ENCODE assay signal across 15 cellular contexts in genomic region chr1:1916882-1917281, GRCh38. TPM values are rescaled to one million over a fixed set of nuclear protein-coding genes. Genes with fewer than 3 reads are reported as not detected.
DNase-seq lines count a peak whose midpoint lies in the region; ATAC-seq and TF ChIP-seq lines count a peak whose summit lies in the region.
"Had no signal": no experiment of that assay in that cellular context is flagged by ENCODE, and none has a peak within 500 bp of the region (broad histone marks: within the 10 kb centered on the region; RNA-seq: fewer than 3 reads in every experiment).

No MANE protein-coding gene starts in this region.

- no peak overlapping the region for H2BK12ac ChIP-seq in neuronal stem cell (ENCODE audit: low read length)

- no CpG with 5 or more reads among the region's 21 CpGs for WGBS in neuronal stem cell (ENCODE audit: extremely low coverage in 2 of 2, insufficient read length in 2 of 2, insufficient replicate concordance in 1 of 2), 2 donors

- H3K4me2 ChIP-seq in neuronal stem cell (ENCODE audit: insufficient read depth, low read length, poor library complexity, severe bottlenecking) = no peak overlapping the region

- TF ChIP-seq POLR2A in Raji (IDR thresholded peaks at IDR 0.05; ENCODE audit: insufficient read depth, low read depth, low read length) = 0 out of 2 replicates have a peak, but pooled peaks have one; percentile 18

- no peak overlapping the region for H2AFZ ChIP-seq in neuronal stem cell (ENCODE audit: low read length)

- H3K9me3 ChIP-seq in neuronal stem cell (replicated peaks in 1 of 2; ENCODE audit: control insufficient read depth in 2 of 2, insufficient read depth in 1 of 2, low read depth in 1 of 2, low read length in 2 of 2) = no peaks in the 10 kb centered on the region
- H3K9me3 ChIP-seq: Caco-2 had no signal

- DNase-seq in left ventricle myocardium superior = peak; percentile 40
- no peak for DNase-seq in left cardiac atrium
- DNase-seq in neuronal stem cell (ENCODE audit: low spot score) = no peak
- DNase-seq in NCI-H1417 (lab: John Stamatoyannopoulos, UW) = no peak
- DNase-seq: Caco-2, NCI-H187 treated with DMSO at 0.1 percent for 48 hours, NCI-H2171, NCI-H446, NCI-H69, SIG-M5 had no signal

- no peak overlapping the region for H3K14ac ChIP-seq in neuronal stem cell (ENCODE audit: low read length)

- H4K91ac ChIP-seq in neuronal stem cell (ENCODE audit: low read depth, low read length, poor library complexity) = no peak overlapping the region

- H3K4ac ChIP-seq in neuronal stem cell (ENCODE audit: low read length) = no peak overlapping the region

- no peak overlapping the region for H3K4me3 ChIP-seq in neuronal stem cell (ENCODE audit: low read length in 2 of 2)

- H3K27ac ChIP-seq in neuronal stem cell (replicated peaks; ENCODE audit: low read length) = no peak overlapping the region

- H2BK120ac ChIP-seq in neuronal stem cell (ENCODE audit: low read depth, low read length) = no peak overlapping the region

- peaks cover 0 to 51% (median 11%) of the 10 kb centered on the region in 3 experiments for H3K27me3 ChIP-seq in neuronal stem cell (ENCODE audit: control insufficient read depth in 3 of 3, insufficient read depth in 3 of 3, low read depth in 1 of 3, low read length in 3 of 3)

- intact Hi-C loops in left ventricle myocardium superior (cut with micrococcal nuclease) (no loop called here), left cardiac atrium (cut with DNase I) (no loop called here)

- no peaks in the 10 kb centered on the region for H3K36me3 ChIP-seq in neuronal stem cell (replicated peaks in 1 of 2; ENCODE audit: control insufficient read depth in 2 of 2, insufficient read depth in 2 of 2, low read length in 2 of 2)

- H3K4me1 ChIP-seq in neuronal stem cell (ENCODE audit: control insufficient read depth in 2 of 2, insufficient read depth in 1 of 2, low read depth in 1 of 2, low read length in 2 of 2) = peaks cover 8 to 10% of the 10 kb centered on the region in 2 donors

- no peak overlapping the region for H2BK5ac ChIP-seq in neuronal stem cell (ENCODE audit: low read length)

- H2BK15ac ChIP-seq in neuronal stem cell (ENCODE audit: low read length) = peak overlapping the region; percentile 55

- no peak overlapping the region for H3K18ac ChIP-seq in neuronal stem cell (ENCODE audit: low read length)

- H4K8ac ChIP-seq in neuronal stem cell (ENCODE audit: low read depth, low read length) = no peak overlapping the region

- peaks cover 8% of the 10 kb centered on the region for H3K79me1 ChIP-seq in neuronal stem cell (ENCODE audit: low read depth, low read length)

- no peak for ATAC-seq in left ventricle myocardium superior
- no peak for ATAC-seq in left cardiac atrium
- no peak for ATAC-seq in esophagus mucosa
- ATAC-seq in GM18907 (IDR thresholded peaks at IDR 0.05; ENCODE audit: unreplicated experiment) = no peak
- ATAC-seq: HCT116 had no signal

- H3K9ac ChIP-seq in neuronal stem cell (ENCODE audit: low read depth, low read length, poor library complexity) = no peak overlapping the region

- H2AK5ac ChIP-seq in neuronal stem cell (ENCODE audit: low read depth, low read length) = no peak overlapping the region

- peak overlapping the region; percentile 10 for H3K23ac ChIP-seq in neuronal stem cell (ENCODE audit: low read depth, low read length, poor library complexity)

RNA-seq across cellular contexts. Expression of gene CALML6, which starts 1.8 kb away (rescaled TPM):
- total RNA-seq in left ventricle myocardium superior (not detected), left cardiac atrium (under 1 TPM in 1 of 2 donors, not detected in 1; 0.21 TPM), esophagus mucosa (0.20 TPM)
- polyA plus RNA-seq in neuronal stem cell (2013, experiment 1 of 2) = 0.07 TPM
- 0.08 TPM for polyA plus RNA-seq in neuronal stem cell (2013, experiment 2 of 2)
- total RNA-seq: G401 had no signal

RNA-seq across cellular contexts. Expression of gene TMEM52, which starts 2.2 kb away (rescaled TPM):
- total RNA-seq in left ventricle myocardium superior (1.7 TPM), left cardiac atrium (under 1 TPM; 0.68 to 0.82 TPM), esophagus mucosa (0.32 TPM)
- polyA plus RNA-seq in neuronal stem cell (2013, experiment 1 of 2) = 7.3 TPM
- 7.1 TPM for polyA plus RNA-seq in neuronal stem cell (2013, experiment 2 of 2)

RNA-seq across cellular contexts. Expression of gene GNB1, which starts 26.0 kb away (rescaled TPM):
- total RNA-seq in left ventricle myocardium superior = 172 TPM
- 100 to 1,000 TPM; 188 to 206 TPM for total RNA-seq in left cardiac atrium
- 291 TPM for polyA plus RNA-seq in neuronal stem cell (2013, experiment 1 of 2)
- polyA plus RNA-seq in neuronal stem cell (2013, experiment 2 of 2) = 287 TPM
- total RNA-seq in esophagus mucosa = 148 TPM
